In genomic region chr11:69636512-69636866, GRCh38 we compare ENCODE assay signal across 8 cellular contexts. TPM values are rescaled to one million over a fixed set of nuclear protein-coding genes. Genes with fewer than 3 reads are reported as not detected.
DNase-seq lines count a peak whose midpoint lies in the region; ATAC-seq and TF ChIP-seq lines count a peak whose summit lies in the region.

No MANE protein-coding gene starts in this region.

- H3K4me3 ChIP-seq in RWPE2 (ENCODE audit: severe bottlenecking) (no peak overlapping the region), foreskin fibroblast (ENCODE audit: low read depth in 1 of 2, low read length in 2 of 2) (peak overlapping the region; percentile 42 to 44), neural cell (ENCODE audit: low read length) (peak overlapping the region; percentile 68)

- H3K9me2 ChIP-seq in neural cell (ENCODE audit: insufficient read depth, low read length) = no peaks in the 10 kb centered on the region

- no peaks in the 10 kb centered on the region for H3F3A ChIP-seq in neural cell (ENCODE audit: insufficient read depth, low read length, poor library complexity, severe bottlenecking)

- peak overlapping the region; percentile 55 for H3K4me2 ChIP-seq in neural cell (ENCODE audit: low read length)

- TF ChIP-seq CTCF in RWPE2 (IDR thresholded peaks at IDR 0.05; ENCODE audit: poor library complexity, severe bottlenecking) = no peak
- TF ChIP-seq CTCF in foreskin fibroblast (IDR thresholded peaks at IDR 0.05; ENCODE audit: low read depth, low read length) = no peak
- TF ChIP-seq CTCF in neural cell (IDR thresholded peaks at IDR 0.05; ENCODE audit: poor library complexity, severe bottlenecking) = no peak

- no peaks in the 10 kb centered on the region for H3K36me3 ChIP-seq in RWPE2 (ENCODE audit: low read depth)
- no peaks in the 10 kb centered on the region for H3K36me3 ChIP-seq in neural cell (ENCODE audit: insufficient read depth, low read length)

- peak; percentile 13 for TF ChIP-seq EP300 in neural cell (conservative IDR thresholded peaks at IDR 0.05; ENCODE audit: poor library complexity, severe bottlenecking)

- peak; percentile 7; the same call in 1 of the 3 replicates for ATAC-seq in RWPE2 (ENCODE audit: low read depth)
- ATAC-seq in HG03460 (IDR thresholded peaks at IDR 0.05; ENCODE audit: unreplicated experiment) = no peak
- ATAC-seq in GM21576 (IDR thresholded peaks at IDR 0.05; ENCODE audit: unreplicated experiment) = no peak
- ATAC-seq in GM21360 (IDR thresholded peaks at IDR 0.05; ENCODE audit: unreplicated experiment) = no peak
- no peak for ATAC-seq in GM21423 (IDR thresholded peaks at IDR 0.05; ENCODE audit: unreplicated experiment)

- H3K9me3 ChIP-seq in RWPE2 (ENCODE audit: severe bottlenecking) (no peaks in the 10 kb centered on the region), neural cell (ENCODE audit: low read length) (no peaks in the 10 kb centered on the region)

- H3K27ac ChIP-seq in RWPE2 (ENCODE audit: poor library complexity, severe bottlenecking) (no peak overlapping the region), neural cell (ENCODE audit: low read length) (no peak overlapping the region)

- H2AFZ ChIP-seq in neural cell (ENCODE audit: low read depth, low read length) = no peak overlapping the region

- DNase-seq in EH (ENCODE audit: low read depth) = peak; percentile 92
- DNase-seq in RWPE2 (ENCODE audit: low spot score) = peak; percentile 42
- DNase-seq in foreskin fibroblast = peak; percentile 94 to 96

- H4K20me1 ChIP-seq in neural cell (ENCODE audit: insufficient read depth) = no peaks in the 10 kb centered on the region

- no peaks in the 10 kb centered on the region for H3K27me3 ChIP-seq in RWPE2 (ENCODE audit: insufficient read depth, poor library complexity, severe bottlenecking)
- peaks cover 56% of the 10 kb centered on the region for H3K27me3 ChIP-seq in neural cell (ENCODE audit: insufficient read depth, low read depth, low read length)

- no peak for TF ChIP-seq RAD21 in neural cell (conservative IDR thresholded peaks at IDR 0.05)

- peaks cover 3% of the 10 kb centered on the region for H3K4me1 ChIP-seq in RWPE2 (ENCODE audit: insufficient read depth, poor library complexity, severe bottlenecking)

- H3K9ac ChIP-seq in neural cell (ENCODE audit: low read length) = peak overlapping the region; percentile 3

- no peaks in the 10 kb centered on the region for H3K79me2 ChIP-seq in neural cell (replicated peaks; ENCODE audit: insufficient read depth, low read length)

TF ChIP-seq in neural cell, 6 proteins besides CTCF, POLR2A, EP300 and RAD21:
- no peak for TF ChIP-seq EZH2 (IDR thresholded peaks at IDR 0.05; ENCODE audit: borderline replicate concordance, insufficient read depth, low read length, poor library complexity, severe bottlenecking)
- no peak for TF ChIP-seq TAF1 (IDR thresholded peaks at IDR 0.05; ENCODE audit: low read depth)
- TF ChIP-seq SMC3 (conservative IDR thresholded peaks at IDR 0.05; ENCODE audit: poor library complexity) = peak; percentile 25
- TF ChIP-seq MXI1 (conservative IDR thresholded peaks at IDR 0.05; ENCODE audit: poor library complexity, severe bottlenecking) = peak; percentile 78
- no peak for TF ChIP-seq POLR2AphosphoS5 (IDR thresholded peaks at IDR 0.05)

RNA-seq across cellular contexts. Expression of gene CCND1, which starts 4.5 kb away (rescaled TPM):
- polyA plus RNA-seq in neural cell = 1.7 and 2.7 TPM in 2 replicates
- polyA minus RNA-seq in neural cell = 4.1 and 5.7 TPM in 2 replicates

RNA-seq across cellular contexts. Expression of gene LTO1, which starts 38.7 kb away (rescaled TPM):
- 44.4 and 47.9 TPM in 2 replicates for polyA plus RNA-seq in neural cell
- polyA minus RNA-seq in neural cell = 24.8 and 28.0 TPM in 2 replicates

Comparison
In these comparisons a context has a peak if more than half of its experiments do, and no peak if none do; other contexts are left out.
1. DNase-seq: peak in every context shown above with its lines; median percentile 95 in foreskin fibroblast; 92 in EH; 42 in RWPE2.